In the genomic region with DNA sequence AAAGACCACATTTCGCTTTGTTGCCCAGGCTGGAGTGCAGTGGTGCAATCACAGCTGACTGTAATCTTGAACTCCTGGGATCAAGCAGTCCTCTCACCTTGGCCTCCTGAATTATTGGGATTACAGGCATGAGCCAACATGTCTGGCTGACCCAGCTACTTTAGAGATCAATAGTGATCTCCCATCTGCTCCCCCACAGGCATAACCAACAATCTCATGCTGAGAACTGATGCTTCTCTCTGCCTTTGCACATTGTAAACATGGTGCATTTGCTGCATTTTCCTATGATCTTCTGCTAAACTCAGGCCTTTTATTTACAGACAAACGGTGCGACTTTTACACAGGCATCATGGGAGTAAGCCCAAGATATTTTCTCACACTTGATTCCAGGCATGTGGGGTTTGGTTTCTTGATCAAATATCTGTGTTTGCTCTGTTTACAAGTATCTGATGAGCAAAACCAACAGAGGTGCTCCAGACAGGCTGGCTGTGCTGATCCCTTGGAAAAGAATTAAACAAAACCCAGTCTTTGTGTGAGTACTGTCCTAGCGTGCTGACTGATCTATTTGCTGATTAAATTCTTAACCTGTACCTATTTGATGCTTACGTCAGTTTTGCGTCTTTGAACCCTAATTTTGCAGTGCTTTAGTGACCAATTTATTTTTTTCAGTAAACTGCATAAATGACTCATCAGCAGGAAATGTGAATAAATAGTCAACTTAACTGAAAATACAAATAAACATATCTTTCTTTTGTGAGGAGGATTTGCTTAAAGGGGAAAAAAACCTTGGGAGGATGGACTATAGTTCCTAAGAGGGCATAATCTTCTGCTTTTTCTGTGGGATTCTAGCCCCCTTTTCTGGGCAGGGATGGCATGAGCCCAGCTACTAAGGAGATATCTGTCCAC, we compare ENCODE assay signal across 8 cellular contexts.
DNase-seq lines count a peak whose midpoint lies in the region; ATAC-seq, FAIRE-seq and TF ChIP-seq lines count a peak whose summit lies in the region.
"Had no signal": no experiment of that assay in that cellular context is flagged by ENCODE, and none has a peak within 500 bp of the region (broad histone marks: within the 10 kb centered on the region; RNA-seq: fewer than 3 reads in every experiment).

No MANE protein-coding gene starts in this region.

- FAIRE-seq in pancreas (lab: Jason Lieb, UNC) = no peak

- H3K4me1 ChIP-seq in pancreas (peaks cover 0 to 7% (median 0%) of the 10 kb centered on the region in 3 donors), vagina (peaks cover 8% of the 10 kb centered on the region)

- intact Hi-C loops in pancreas (cut with DNase I) = no loop called here
- intact Hi-C loops in vagina (cut with DNase I) = no loop called here

- no peak for TF ChIP-seq POLR2A in vagina (IDR thresholded peaks at IDR 0.05)

- H3K27ac ChIP-seq in pancreas = peak overlapping the region in 1 of 4 donors; percentile 58
- no peak overlapping the region for H3K27ac ChIP-seq in vagina

- no peaks in the 10 kb centered on the region for H3K36me3 ChIP-seq in pancreas
- no peaks in the 10 kb centered on the region for H3K36me3 ChIP-seq in vagina

- H3K9me3 ChIP-seq in pancreas (no peaks in the 10 kb centered on the region), vagina (no peaks in the 10 kb centered on the region)

- TF ChIP-seq CTCF in astrocyte of the spinal cord (IDR thresholded peaks at IDR 0.05; ENCODE audit: low read depth, low read length) (no peak), pancreas (IDR thresholded peaks at IDR 0.05) (no peak), vagina (IDR thresholded peaks at IDR 0.05) (no peak), foreskin fibroblast (IDR thresholded peaks at IDR 0.05; ENCODE audit: low read depth, low read length) (no peak)

- ATAC-seq in GM18511 (IDR thresholded peaks at IDR 0.05; ENCODE audit: unreplicated experiment) = peak; percentile 38
- peak in 3 of 4 donors; percentile 6 to 44 (median 33) for ATAC-seq in pancreas

- DNase-seq in NCI-H146 treated with DMSO at 0.1 percent for 48 hours (lab: John Stamatoyannopoulos, UW; ENCODE audit: unreplicated experiment) (peak; percentile 62), astrocyte of the spinal cord (ENCODE audit: low read depth, low spot score) (peak; percentile 31), pancreas (no peak), vagina (ENCODE audit: extremely low spot score in 2 of 2) (no peak), foreskin fibroblast (no peak), ecto neural progenitor cell (ENCODE audit: low spot score) (no peak)
- DNase-seq: activated naive CD4-positive, alpha-beta T cell had no signal

- 58 to 70% methylated on average over 6 of the region's 6 CpGs for WGBS in pancreas, 2 donors

- H3K4me3 ChIP-seq in astrocyte of the spinal cord (ENCODE audit: low read depth, low read length) = no peak overlapping the region
- H3K4me3 ChIP-seq in pancreas = no peak overlapping the region
- H3K4me3 ChIP-seq in vagina = no peak overlapping the region
- H3K4me3 ChIP-seq in foreskin fibroblast (ENCODE audit: low read depth in 1 of 2, low read length in 2 of 2) = no peak overlapping the region

- in situ Hi-C loops in astrocyte of the spinal cord (cut with HindIII; ENCODE audit: low sequenced_read_pairs) = no loop called here

- H3K27me3 ChIP-seq in pancreas (no peaks in the 10 kb centered on the region), vagina (no peaks in the 10 kb centered on the region)

Comparison
In these comparisons a context has a peak if more than half of its experiments do, and no peak if none do; other contexts are left out.
1. DNase-seq: peak in NCI-H146 treated with DMSO at 0.1 percent for 48 hours (single experiment) and astrocyte of the spinal cord (single experiment); none in pancreas (0 of 6), vagina (0 of 2), foreskin fibroblast (0 of 2) and ecto neural progenitor cell (single experiment).